Comparison of ENCODE assay signal across 12 cellular contexts in the genomic region with DNA sequence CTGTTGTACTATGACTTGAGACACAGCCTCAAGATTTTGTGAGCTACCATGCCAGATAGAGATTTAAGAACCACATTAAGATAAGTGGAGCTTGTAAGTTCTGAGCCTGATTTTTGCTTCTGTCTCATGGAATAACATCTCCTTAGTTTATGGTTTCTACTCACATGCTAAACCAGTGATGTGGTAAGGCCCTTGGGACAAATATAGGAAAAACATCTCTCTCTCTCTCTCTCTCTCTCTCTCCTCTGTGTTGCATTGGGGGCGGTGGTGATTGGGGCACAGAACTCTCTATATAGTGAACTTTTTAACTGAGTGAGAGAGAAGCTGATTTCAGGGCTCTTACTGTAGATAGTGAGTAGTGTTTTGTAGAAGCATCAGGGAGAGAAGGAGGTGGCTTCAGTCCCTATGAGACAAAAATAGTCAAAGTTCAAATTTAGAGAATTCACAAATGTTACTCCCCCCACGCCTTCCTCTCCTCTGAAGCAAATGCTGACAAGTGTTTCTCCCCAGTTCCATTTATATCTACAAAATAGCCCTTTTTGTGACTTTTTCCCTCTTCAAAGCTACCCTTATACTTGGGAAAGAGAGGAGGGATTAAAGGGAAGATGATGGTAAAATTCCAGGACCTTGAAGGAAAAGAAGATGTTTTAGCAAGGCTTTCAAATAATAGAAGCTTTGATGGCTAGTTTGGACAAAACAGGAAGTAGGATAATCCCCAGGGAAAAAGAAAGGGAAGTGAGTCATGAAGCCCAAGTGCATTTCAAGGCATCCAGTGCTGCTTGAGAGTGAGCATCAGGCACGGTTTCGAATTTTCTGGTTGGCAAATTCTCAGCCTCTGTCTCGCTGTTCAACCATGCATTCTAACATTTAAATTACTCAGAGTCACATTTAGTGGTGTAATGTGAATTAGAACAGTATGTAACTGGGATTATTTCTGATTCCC.
DNase-seq lines count a peak whose midpoint lies in the region; ATAC-seq, FAIRE-seq and TF ChIP-seq lines count a peak whose summit lies in the region.
"Had no signal": no experiment of that assay in that cellular context is flagged by ENCODE, and none has a peak within 500 bp of the region (broad histone marks: within the 10 kb centered on the region; RNA-seq: fewer than 3 reads in every experiment).

No MANE protein-coding gene starts in this region.

- H3K4me3 Mint-ChIP-seq in astrocyte (ENCODE audit: unreplicated experiment) = no peak overlapping the region

- DNase-seq in AG20443 (ENCODE audit: low spot score) (peak; percentile 51), astrocyte (ENCODE audit: low read depth) (peak; percentile 58), left kidney (ENCODE audit: low read depth, low spot score) (peak; percentile 14), HuH-7 (ENCODE audit: low spot score) (no peak), NCI-H2029 treated with DMSO at 0.1 percent for 48 hours (lab: John Stamatoyannopoulos, UW) (no peak), upper lobe of right lung (no peak)
- DNase-seq: activated CD4-positive, alpha-beta T cell treated with anti-CD3 and anti-CD28 coated beads, Interleukin-2, amount 50 U/mL, for 48 hours; GF-D8 had no signal

- no peaks in the 10 kb centered on the region for H3K79me2 ChIP-seq in astrocyte (ENCODE audit: insufficient read depth, low read length)

- H3K9me3 Mint-ChIP-seq in astrocyte (ENCODE audit: unreplicated experiment) = no peaks in the 10 kb centered on the region

- H4K20me1 ChIP-seq in astrocyte (ENCODE audit: insufficient read depth, low read length) = no peaks in the 10 kb centered on the region

- peaks cover 7% of the 10 kb centered on the region for H3K4me1 Mint-ChIP-seq in astrocyte (ENCODE audit: low read depth, unreplicated experiment)

- no peaks in the 10 kb centered on the region for H3K27me3 ChIP-seq in astrocyte (ENCODE audit: insufficient read depth, low read length)
- no peaks in the 10 kb centered on the region for H3K27me3 ChIP-seq in upper lobe of right lung

- H3K27me3 Mint-ChIP-seq in astrocyte (ENCODE audit: low read depth, unreplicated experiment) = no peaks in the 10 kb centered on the region

- ATAC-seq in HG02885 (IDR thresholded peaks at IDR 0.05; ENCODE audit: poor library complexity, unreplicated experiment) = peak; percentile 68
- no peak for ATAC-seq in GM19452 (IDR thresholded peaks at IDR 0.05; ENCODE audit: unreplicated experiment)
- no peak for ATAC-seq in upper lobe of right lung

- H3K4me3 ChIP-seq in astrocyte (ENCODE audit: insufficient read depth, low read depth, low read length) (no peak overlapping the region), upper lobe of right lung (no peak overlapping the region)
- H3K4me3 ChIP-seq: skin epidermis had no signal

- TF ChIP-seq CTCF in astrocyte (IDR thresholded peaks at IDR 0.05; ENCODE audit: insufficient read depth, low read depth, low read length) = no peak
- TF ChIP-seq CTCF in upper lobe of right lung (IDR thresholded peaks at IDR 0.05) = no peak

- FAIRE-seq in astrocyte (lab: Jason Lieb, UNC) = peak; percentile 100
- FAIRE-seq: endometrium had no signal

- H2AFZ ChIP-seq in astrocyte (ENCODE audit: low read depth, low read length) = peak overlapping the region; percentile 60

- H3K27ac ChIP-seq in astrocyte (ENCODE audit: low read depth, low read length) (peak overlapping the region; percentile 50), upper lobe of right lung (no peak overlapping the region)

- H3K36me3 Mint-ChIP-seq in astrocyte (ENCODE audit: low read depth, unreplicated experiment) = no peaks in the 10 kb centered on the region

- peak overlapping the region; percentile 89 for H3K27ac Mint-ChIP-seq in astrocyte (ENCODE audit: unreplicated experiment)

- H3K4me1 ChIP-seq in astrocyte (ENCODE audit: insufficient read depth, low read length) (peaks cover 8% of the 10 kb centered on the region), upper lobe of right lung (no peaks in the 10 kb centered on the region)

- H3K36me3 ChIP-seq in astrocyte (ENCODE audit: insufficient read depth, low read length) (no peaks in the 10 kb centered on the region), upper lobe of right lung (no peaks in the 10 kb centered on the region)

- H3K4me2 ChIP-seq in astrocyte (ENCODE audit: low read length) = peak overlapping the region; percentile 40

- H3K9ac ChIP-seq in astrocyte (ENCODE audit: low read length) = no peak overlapping the region

- H3K9me3 ChIP-seq in astrocyte (ENCODE audit: insufficient read depth, low read depth, low read length) = no peaks in the 10 kb centered on the region
- no peaks in the 10 kb centered on the region for H3K9me3 ChIP-seq in upper lobe of right lung

- intact Hi-C loops in upper lobe of right lung (cut with DNase I) = no loop called here

Comparison
In these comparisons a context has a peak if more than half of its experiments do, and no peak if none do; other contexts are left out.
1. DNase-seq: peak in AG20443 (single experiment), astrocyte (single experiment) and left kidney (single experiment); none in HuH-7 (single experiment), NCI-H2029 treated with DMSO at 0.1 percent for 48 hours (single experiment) and upper lobe of right lung (single experiment).